Comparison of ENCODE assay signal across 19 cellular contexts in genomic region chr6:15570171-15570570, GRCh38.
"Had no signal": no experiment of that assay in that cellular context is flagged by ENCODE, and none has a peak within 500 bp of the region (broad histone marks: within the 10 kb centered on the region; RNA-seq: fewer than 3 reads in every experiment).

No MANE protein-coding gene starts in this region.

- H3K4me3 Mint-ChIP-seq: memory B cell; nephron progenitor cell; stimulated activated naive CD8-positive, alpha-beta T cell treated with anti-CD3 and anti-CD28 coated beads, Interleukin-15, amount 100 ng/mL, for 72 hours had no signal

- H3K27me3 Mint-ChIP-seq: memory B cell; stimulated activated naive CD8-positive, alpha-beta T cell treated with anti-CD3 and anti-CD28 coated beads, Interleukin-15, amount 100 ng/mL, for 72 hours had no signal

- H3K9me3 ChIP-seq: prostate gland, right atrium auricular region, suprapubic skin, transverse colon, vagina had no signal

- H3K9me3 Mint-ChIP-seq: memory B cell; stimulated activated naive CD8-positive, alpha-beta T cell treated with anti-CD3 and anti-CD28 coated beads, Interleukin-15, amount 100 ng/mL, for 72 hours had no signal

- H3K4me3 ChIP-seq: dorsolateral prefrontal cortex, lung, prostate gland, right atrium auricular region, smooth muscle cell, suprapubic skin, transverse colon, vagina had no signal

- H3K27me3 ChIP-seq: dorsolateral prefrontal cortex, right atrium auricular region, suprapubic skin, transverse colon, vagina had no signal

- H3K36me3 ChIP-seq: prostate gland, right atrium auricular region, suprapubic skin, transverse colon, vagina had no signal

- H3K27ac ChIP-seq: dorsolateral prefrontal cortex, prostate gland, suprapubic skin, transverse colon, vagina had no signal

- DNase-seq: dorsolateral prefrontal cortex; effector CD4-positive, alpha-beta T cell; kidney; nephron progenitor cell; nucleus accumbens; stimulated activated CD4-positive, alpha-beta T cell treated with anti-CD3 and anti-CD28 coated beads, Interleukin-12 subunit alpha, Interleukin-12 subunit beta, amount 100 ng/mL, for 4 hours; stimulated activated CD4-positive, alpha-beta T cell treated with anti-CD3 and anti-CD28 coated beads, Interleukin-1b, Interleukin-23, amount 100 ng/mL, for 48 hours; stimulated activated CD4-positive, alpha-beta T cell treated with anti-CD3 and anti-CD28 coated beads, Interleukin-4, amount 100 ng/mL, for 1 hour; stimulated activated CD8-positive, alpha-beta memory T cell treated with anti-CD3 and anti-CD28 coated beads, Interleukin-4, amount 100 ng/mL, for 48 hours; stimulated activated naive CD4-positive, alpha-beta T cell; stimulated activated naive CD8-positive, alpha-beta T cell treated with anti-CD3 and anti-CD28 coated beads, Interleukin-15, amount 100 ng/mL, for 72 hours; transverse colon had no signal

- H3K4me1 ChIP-seq: prostate gland, suprapubic skin, transverse colon, vagina had no signal
